Comparison of ENCODE assay signal across 8 cellular contexts in genomic region chr11:128905345-128906184, GRCh38. TPM values are rescaled to one million over a fixed set of nuclear protein-coding genes. Genes with fewer than 3 reads are reported as not detected.
DNase-seq lines count a peak whose midpoint lies in the region; ATAC-seq and TF ChIP-seq lines count a peak whose summit lies in the region.

No MANE protein-coding gene starts in this region.

- H3K27me3 Mint-ChIP-seq in activated CD4-positive, alpha-beta T cell treated with anti-CD3 and anti-CD28 coated beads for 36 hours, result peaks cover 44% of the 10 kb centered on the region

- ATAC-seq in GM21825 (IDR thresholded peaks at IDR 0.05; ENCODE audit: unreplicated experiment) (peak; percentile 38), GM18858 (IDR thresholded peaks at IDR 0.05; ENCODE audit: unreplicated experiment) (no peak)
- peak; percentile 80 for ATAC-seq in activated CD4-positive, alpha-beta T cell treated with anti-CD3 and anti-CD28 coated beads for 36 hours

- no peaks in the 10 kb centered on the region for H3K9me3 ChIP-seq in mononuclear cell (ENCODE audit: low read depth, low read length)
- H3K9me3 ChIP-seq in testis, result no peaks in the 10 kb centered on the region

- H3K4me3 Mint-ChIP-seq in activated CD4-positive, alpha-beta T cell treated with anti-CD3 and anti-CD28 coated beads for 36 hours, result peak overlapping the region; percentile 61

- H3K4me1 ChIP-seq in mononuclear cell (ENCODE audit: insufficient read depth, low read length) (peaks cover 55% of the 10 kb centered on the region), testis (peaks cover 7% of the 10 kb centered on the region)

- no peak for TF ChIP-seq POLR2A in testis (IDR thresholded peaks at IDR 0.05)

- no peaks in the 10 kb centered on the region for H3K9me3 Mint-ChIP-seq in activated CD4-positive, alpha-beta T cell treated with anti-CD3 and anti-CD28 coated beads for 36 hours (ENCODE audit: low read depth)

- peak in 1 of 3 experiments; percentile 34 for TF ChIP-seq CTCF in testis (IDR thresholded peaks at IDR 0.05)

- POLR2A ChIA-PET in activated CD4-positive, alpha-beta T cell treated with anti-CD3 and anti-CD28 coated beads for 36 hours (lab: Charles Lee), result no interaction called here

- H3K27me3 ChIP-seq in mononuclear cell (ENCODE audit: insufficient read depth, low read length), result peaks cover 27% of the 10 kb centered on the region
- no peaks in the 10 kb centered on the region for H3K27me3 ChIP-seq in testis

- H3K27ac Mint-ChIP-seq in activated CD4-positive, alpha-beta T cell treated with anti-CD3 and anti-CD28 coated beads for 36 hours, result no peak overlapping the region

- H3K36me3 ChIP-seq in testis (ENCODE audit: low read depth, missing control alignments), result no peaks in the 10 kb centered on the region

- CTCF ChIA-PET in activated CD4-positive, alpha-beta T cell treated with anti-CD3 and anti-CD28 coated beads for 36 hours (lab: Charles Lee), result interaction anchor here (0.6 to 9.8 kb wide), 11 partner anchors 11 to 153 kb away, joined by 3 to 108 read pairs (median 5); no protein-coding TSS in a partner anchor

- DNase-seq in ELR (ENCODE audit: low read depth) (peak; percentile 64), NCI-H1048 (lab: John Stamatoyannopoulos, UW) (peak; percentile 40), testis (no peak)
- DNase-seq in activated CD4-positive, alpha-beta T cell treated with anti-CD3 and anti-CD28 coated beads for 36 hours, result peak; percentile 71
- peak; percentile 16 for DNase-seq in effector CD8-positive, alpha-beta T cell (lab: John Stamatoyannopoulos, UW)

- peak overlapping the region; percentile 31 for H3K4me3 ChIP-seq in mononuclear cell (ENCODE audit: low read length)
- H3K4me3 ChIP-seq in testis, result peak overlapping the region; percentile 46 to 67

- peaks cover 6% of the 10 kb centered on the region for H3K4me1 Mint-ChIP-seq in activated CD4-positive, alpha-beta T cell treated with anti-CD3 and anti-CD28 coated beads for 36 hours

- intact Hi-C loops in activated CD4-positive, alpha-beta T cell treated with anti-CD3 and anti-CD28 coated beads for 36 hours (cut with DNase I, micrococcal nuclease), result loop anchor here (1.0 to 2.0 kb wide), 2 partner anchors 21 kb away; no protein-coding TSS in a partner anchor
- intact Hi-C loops in testis (cut with DNase I; ENCODE audit: low total_unique reads), result no loop called here

- H3K36me3 Mint-ChIP-seq in activated CD4-positive, alpha-beta T cell treated with anti-CD3 and anti-CD28 coated beads for 36 hours (ENCODE audit: low read depth), result no peaks in the 10 kb centered on the region

- no peak overlapping the region for H3K27ac ChIP-seq in testis

- whole genome bisulfite sequencing in testis, 2 donors, result 2 to 3% methylated on average over 22 to 32 of the region's 45 CpGs

RNA-seq across cellular contexts. Expression of gene KCNJ5, which starts 14.4 kb away (rescaled TPM):
- not detected for total RNA-seq in activated CD4-positive, alpha-beta T cell treated with anti-CD3 and anti-CD28 coated beads for 36 hours
- total RNA-seq in mononuclear cell (under 0.01 TPM), testis (1 to 10 TPM in 1 of 2 donors, under 1 TPM in 1; 0.55 to 1.5 TPM)
- 2.1 TPM for polyA plus RNA-seq in testis (ENCODE audit: insufficient read depth, low read depth, low replicate concordance)

RNA-seq across cellular contexts. Expression of gene TP53AIP1, which starts 37.1 kb away (rescaled TPM):
- total RNA-seq in activated CD4-positive, alpha-beta T cell treated with anti-CD3 and anti-CD28 coated beads for 36 hours, result not detected
- total RNA-seq in mononuclear cell, result not detected
- 1 to 10 TPM in 1 of 2 donors, under 1 TPM in 1; 0.94 to 1.8 TPM for total RNA-seq in testis
- 1.1 TPM for polyA plus RNA-seq in testis (ENCODE audit: insufficient read depth, low read depth, low replicate concordance)

RNA-seq across cellular contexts. Expression of gene KCNJ1, which starts 38.5 kb away (rescaled TPM):
- not detected for total RNA-seq in activated CD4-positive, alpha-beta T cell treated with anti-CD3 and anti-CD28 coated beads for 36 hours
- total RNA-seq in mononuclear cell, result 0.10 TPM
- under 1 TPM; 0.12 to 0.24 TPM for total RNA-seq in testis
- 0.16 TPM for polyA plus RNA-seq in testis (ENCODE audit: insufficient read depth, low read depth, low replicate concordance)
